Comparison of ENCODE assay signal across 1 cellular context in genomic region chr11:66677599-66678375, GRCh38.
TF ChIP-seq lines count a peak whose summit lies in the region.

RBM4B (minus strand) TSS chr11:66677887; CDS start chr11:66677079, 808 bp downstream.

TF ChIP-seq in K562, 482 proteins besides CTCF, POLR2A, EP300 and RAD21 (continued from another document and continues in another):
- TF ChIP-seq CHAMP1 (IDR thresholded peaks at IDR 0.05): no peak
- peak; percentile 87; the same call in 1 of the 2 replicates for TF ChIP-seq CREB3L1 (IDR thresholded peaks at IDR 0.05; ENCODE audit: borderline replicate concordance, low read depth)
- peak; percentile 84 for TF ChIP-seq PCBP1 (IDR thresholded peaks at IDR 0.05; ENCODE audit: low read depth, low read length, poor library complexity, severe bottlenecking)
- no peak for TF ChIP-seq ESRRB (CRISPR knock-in tag; IDR thresholded peaks at IDR 0.05; ENCODE audit: borderline replicate concordance)
- TF ChIP-seq DPF2 (IDR thresholded peaks at IDR 0.05): no peak
- peak; percentile 54; the same call in 1 of the 2 replicates for TF ChIP-seq ZHX1 (conservative IDR thresholded peaks at IDR 0.05; ENCODE audit: low read length)
- TF ChIP-seq RBBP5 (IDR thresholded peaks at IDR 0.05; ENCODE audit: borderline replicate concordance, insufficient read depth, low read length, poor library complexity, severe bottlenecking): peak; percentile 61
- no peak for TF ChIP-seq ETV6 (IDR thresholded peaks at IDR 0.05; ENCODE audit: borderline replicate concordance in 1 of 2, low read depth in 2 of 2, low read length in 1 of 2)
- TF ChIP-seq ETV6 (CRISPR knock-in tag; IDR thresholded peaks at IDR 0.05; ENCODE audit: borderline replicate concordance): no peak
- TF ChIP-seq RFX5 (IDR thresholded peaks at IDR 0.05; ENCODE audit: low read depth, low read length): 0 out of 2 replicates have a peak, but pooled peaks have one; percentile 36
- peak; percentile 79; the same call in 1 of the 2 replicates for TF ChIP-seq SP1 (CRISPR knock-in tag; IDR thresholded peaks at IDR 0.05)
- TF ChIP-seq E2F8 (IDR thresholded peaks at IDR 0.05; ENCODE audit: low read depth, partially characterized antibody): peak; percentile 35
- peak in 1 of 2 experiments; percentile 18; a peak in 1 of 4 replicates for TF ChIP-seq TEAD1 (CRISPR knock-in tag; IDR thresholded peaks at IDR 0.05)
- 0 out of 2 replicates have a peak, but pooled peaks have one; percentile 1 for TF ChIP-seq LARP7 (IDR thresholded peaks at IDR 0.05)
- TF ChIP-seq RNF219 (CRISPR knock-in tag; IDR thresholded peaks at IDR 0.05): no peak
- TF ChIP-seq ETV1 (tag; conservative IDR thresholded peaks at IDR 0.05; ENCODE audit: low read depth): peak; percentile 60
- TF ChIP-seq SMAD3 (CRISPR knock-in tag; conservative IDR thresholded peaks at IDR 0.05): 0 out of 2 replicates have a peak, but pooled peaks have one; percentile 25
- no peak for TF ChIP-seq HDAC6 (IDR thresholded peaks at IDR 0.05; ENCODE audit: low read depth, low read length)
- peak; percentile 92 for TF ChIP-seq CXXC5 (CRISPR knock-in tag; IDR thresholded peaks at IDR 0.05)
- TF ChIP-seq ELK3 (CRISPR knock-in tag; IDR thresholded peaks at IDR 0.05): no peak
- no peak for TF ChIP-seq CBFA2T3 (IDR thresholded peaks at IDR 0.05)
- no peak for TF ChIP-seq SFPQ (IDR thresholded peaks at IDR 0.05; ENCODE audit: low read depth, low read length)
- peak; percentile 79 for TF ChIP-seq VEZF1 (CRISPR knock-in tag; IDR thresholded peaks at IDR 0.05)
- TF ChIP-seq RB1 (IDR thresholded peaks at IDR 0.05; ENCODE audit: low read depth): peak; percentile 80
- peak; percentile 59; the same call in 1 of the 2 replicates for TF ChIP-seq GATAD2A (IDR thresholded peaks at IDR 0.05)
- no peak for TF ChIP-seq PHF21A (IDR thresholded peaks at IDR 0.05; ENCODE audit: borderline replicate concordance, low read depth)
- TF ChIP-seq ZNF398 (CRISPR knock-in tag; IDR thresholded peaks at IDR 0.05): no peak
- TF ChIP-seq MCM5 (IDR thresholded peaks at IDR 0.05; ENCODE audit: low read depth): no peak
- peak; percentile 78 for TF ChIP-seq TBP (optimal IDR thresholded peaks at IDR 0.05; ENCODE audit: low read depth, low read length)
- TF ChIP-seq CCNT2 (IDR thresholded peaks at IDR 0.05; ENCODE audit: borderline replicate concordance, extremely low read depth, insufficient read length, low read depth, low read length): peak; percentile 91
- no peak for TF ChIP-seq POU5F1 (IDR thresholded peaks at IDR 0.05; ENCODE audit: borderline replicate concordance, low read depth, low read length, partially characterized antibody)
- TF ChIP-seq ZNF197 (CRISPR knock-in tag; IDR thresholded peaks at IDR 0.05; ENCODE audit: low read depth): no peak
- no peak; the same call in 1 of the 2 replicates for TF ChIP-seq KAT8 (IDR thresholded peaks at IDR 0.05; ENCODE audit: low read depth)
- peak; percentile 66 to 74 for TF ChIP-seq MAZ (CRISPR knock-in tag; conservative IDR thresholded peaks at IDR 0.05 in 1 of 2, IDR thresholded peaks at IDR 0.05 in 1 of 2)
- no peak for TF ChIP-seq HNRNPL (IDR thresholded peaks at IDR 0.05; ENCODE audit: low read depth, low read length)
- peak in 1 of 2 experiments; percentile 76; a peak in 1 of 4 replicates for TF ChIP-seq HDAC1 (IDR thresholded peaks at IDR 0.05)
- peak; percentile 73; the same call in 1 of the 2 replicates for TF ChIP-seq KAT7 (CRISPR knock-in tag; IDR thresholded peaks at IDR 0.05; ENCODE audit: borderline replicate concordance)
- TF ChIP-seq TCF7 (IDR thresholded peaks at IDR 0.05; ENCODE audit: borderline replicate concordance): no peak
- peak; percentile 13; the same call in 1 of the 2 replicates for TF ChIP-seq HMGXB4 (CRISPR knock-in tag; IDR thresholded peaks at IDR 0.05)
